11 cellular contexts compared by ENCODE assay signal in genomic region chr1:209416009-209416408, GRCh38.
DNase-seq lines count a peak whose midpoint lies in the region; ATAC-seq and TF ChIP-seq lines count a peak whose summit lies in the region.
"Had no signal": no experiment of that assay in that cellular context is flagged by ENCODE, and none has a peak within 500 bp of the region (broad histone marks: within the 10 kb centered on the region; RNA-seq: fewer than 3 reads in every experiment).

No MANE protein-coding gene starts in this region.

- H3K4me2 ChIP-seq in neural progenitor cell, result peak overlapping the region; percentile 55
- H3K4me2 ChIP-seq in mesendoderm (ENCODE audit: low read length), result no peak overlapping the region

- H2BK15ac ChIP-seq in mesendoderm (replicated peaks; ENCODE audit: low read depth), result no peak overlapping the region

- peaks cover 5% of the 10 kb centered on the region for H3K27me3 Mint-ChIP-seq in neural progenitor cell (ENCODE audit: insufficient read depth, low read depth)

- H3K23ac ChIP-seq in mesendoderm (ENCODE audit: low read length), result no peak overlapping the region

- no peaks in the 10 kb centered on the region for H3K9me3 Mint-ChIP-seq in neural progenitor cell
- H3K9me3 Mint-ChIP-seq: effector memory CD8-positive, alpha-beta T cell had no signal

- no peak overlapping the region for H2BK120ac ChIP-seq in mesendoderm (ENCODE audit: low read depth, low read length)

- WGBS in mesendoderm (ENCODE audit: extremely low coverage, insufficient coverage, low lambda C conversion rate), result no CpG with 5 or more reads among the region's 2 CpGs

- no peak overlapping the region for H4K8ac ChIP-seq in mesendoderm (ENCODE audit: low read depth, low read length)

- H3K79me1 ChIP-seq in mesendoderm (ENCODE audit: low read length), result no peaks in the 10 kb centered on the region

- DNase-seq in EL (peak; percentile 29), NCI-H69 (lab: John Stamatoyannopoulos, UW) (peak; percentile 14), coronary artery (ENCODE audit: low spot score) (peak; percentile 29), neural progenitor cell (ENCODE audit: low spot score) (peak; percentile 33), mesendoderm (no peak), NK-92 (lab: John Stamatoyannopoulos, UW; ENCODE audit: unreplicated experiment) (no peak), lower lobe of right lung (no peak), anterior cingulate cortex (lab: John Stamatoyannopoulos, UW) (no peak)
- DNase-seq: effector memory CD8-positive, alpha-beta T cell; H7; NCI-H774 had no signal

- H3K79me2 ChIP-seq in neural progenitor cell (ENCODE audit: low read depth) (no peaks in the 10 kb centered on the region), mesendoderm (ENCODE audit: control insufficient read depth, insufficient read depth, low read length) (no peaks in the 10 kb centered on the region)

- no peak overlapping the region for H3K56ac ChIP-seq in mesendoderm (ENCODE audit: low read length)

- H3K4me3 Mint-ChIP-seq in neural progenitor cell, result no peak overlapping the region
- H3K4me3 Mint-ChIP-seq: effector memory CD8-positive, alpha-beta T cell had no signal

- no peak overlapping the region for H4K5ac ChIP-seq in mesendoderm (ENCODE audit: low read length)

- H3K27me3 ChIP-seq in neural progenitor cell, result no peaks in the 10 kb centered on the region
- no peaks in the 10 kb centered on the region for H3K27me3 ChIP-seq in mesendoderm (ENCODE audit: insufficient read depth, low read length, poor library complexity)
- no peaks in the 10 kb centered on the region for H3K27me3 ChIP-seq in lower lobe of right lung (ENCODE audit: low read depth)

- H3K27ac ChIP-seq in coronary artery (no peak overlapping the region), neural progenitor cell (no peak overlapping the region), mesendoderm (ENCODE audit: low read depth, low read length) (no peak overlapping the region), lower lobe of right lung (no peak overlapping the region)

- H3K18ac ChIP-seq in mesendoderm (ENCODE audit: low read length), result no peak overlapping the region

- H3K4ac ChIP-seq in mesendoderm (ENCODE audit: low read depth, low read length), result no peak overlapping the region

- intact Hi-C loops in lower lobe of right lung (cut with DNase I), result no loop called here

- H3K4me3 ChIP-seq in coronary artery (no peak overlapping the region), neural progenitor cell (no peak overlapping the region), mesendoderm (ENCODE audit: low read length) (no peak overlapping the region), lower lobe of right lung (no peak overlapping the region)

- H3K36me3 Mint-ChIP-seq in neural progenitor cell, result no peaks in the 10 kb centered on the region

- no peaks in the 10 kb centered on the region for H3F3A ChIP-seq in neural progenitor cell (ENCODE audit: low read depth)

- H3K27ac Mint-ChIP-seq in neural progenitor cell, result no peak overlapping the region
- H3K27ac Mint-ChIP-seq: effector memory CD8-positive, alpha-beta T cell had no signal

- no peaks in the 10 kb centered on the region for H3K36me3 ChIP-seq in neural progenitor cell
- H3K36me3 ChIP-seq in mesendoderm (ENCODE audit: control insufficient read depth, insufficient read depth, low read length), result no peaks in the 10 kb centered on the region
- no peaks in the 10 kb centered on the region for H3K36me3 ChIP-seq in lower lobe of right lung

- H3K4me1 ChIP-seq in neural progenitor cell, result peaks cover 36% of the 10 kb centered on the region
- no peaks in the 10 kb centered on the region for H3K4me1 ChIP-seq in mesendoderm (ENCODE audit: control insufficient read depth, low read depth, low read length)
- H3K4me1 ChIP-seq in lower lobe of right lung, result peaks cover under 1% of the 10 kb centered on the region

- H4K20me1 ChIP-seq in neural progenitor cell (ENCODE audit: low read depth), result no peaks in the 10 kb centered on the region

- no peak for ATAC-seq in lower lobe of right lung
- ATAC-seq: effector memory CD8-positive, alpha-beta T cell had no signal

- no peaks in the 10 kb centered on the region for H3K9me3 ChIP-seq in neural progenitor cell (ENCODE audit: low read depth)
- H3K9me3 ChIP-seq in lower lobe of right lung, result no peaks in the 10 kb centered on the region

- no peak for TF ChIP-seq CTCF in coronary artery (IDR thresholded peaks at IDR 0.05)
- no peak for TF ChIP-seq CTCF in neural progenitor cell (IDR thresholded peaks at IDR 0.05)
- no peak for TF ChIP-seq CTCF in lower lobe of right lung (IDR thresholded peaks at IDR 0.05)

- no peak overlapping the region for H2AK5ac ChIP-seq in mesendoderm (ENCODE audit: low read length)

- H3K9ac ChIP-seq in neural progenitor cell (no peak overlapping the region), mesendoderm (ENCODE audit: low read length) (no peak overlapping the region)

- H2AFZ ChIP-seq in neural progenitor cell (replicated peaks), result no peak overlapping the region

- H3K4me1 Mint-ChIP-seq in neural progenitor cell, result peaks cover 27% of the 10 kb centered on the region

- H2BK5ac ChIP-seq in mesendoderm (ENCODE audit: low read length), result no peak overlapping the region

Comparison
In these comparisons a context has a peak if more than half of its experiments do, and no peak if none do; other contexts are left out.
1. DNase-seq: peak in EL (single experiment), NCI-H69 (single experiment), coronary artery (single experiment) and neural progenitor cell (single experiment); none in mesendoderm (single experiment), NK-92 (single experiment), lower lobe of right lung (single experiment) and anterior cingulate cortex (0 of 58).